1 cellular context compared by ENCODE assay signal in genomic region chr17:15454328-15454727, GRCh38.
TF ChIP-seq lines count a peak whose summit lies in the region.

No MANE protein-coding gene starts in this region.

TF ChIP-seq in IMR-90, 13 proteins besides CTCF, POLR2A, EP300 and RAD21 (continued from another document):
- TF ChIP-seq USF2 (IDR thresholded peaks at IDR 0.05; ENCODE audit: low read depth, low read length) (no peak), MAFK (IDR thresholded peaks at IDR 0.05; ENCODE audit: low read depth, low read length) (no peak), FOS (IDR thresholded peaks at IDR 0.05; ENCODE audit: low read depth, low read length) (no peak), BHLHE40 (IDR thresholded peaks at IDR 0.05; ENCODE audit: low read depth, low read length) (no peak)
